ENCODE assay signal across 7 cellular contexts in the genomic region with DNA sequence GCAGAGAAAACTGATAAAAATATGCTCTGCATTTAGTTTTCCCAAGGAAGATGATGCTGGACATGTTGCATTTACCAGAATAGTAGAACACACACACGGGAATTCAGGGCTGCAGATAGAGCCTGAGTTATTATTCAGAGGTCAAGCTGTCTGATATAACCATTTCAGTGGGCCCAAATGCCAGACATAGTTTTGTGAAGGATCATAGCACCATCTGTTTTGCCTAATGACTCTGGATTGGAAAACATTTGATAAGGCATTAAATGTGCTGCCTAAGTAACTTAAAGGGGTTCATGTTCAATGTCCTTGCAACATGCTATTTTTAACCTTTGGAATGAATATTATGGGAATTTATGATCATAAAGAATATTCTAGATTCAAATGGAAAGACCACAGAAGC.
DNase-seq lines count a peak whose midpoint lies in the region; FAIRE-seq and TF ChIP-seq lines count a peak whose summit lies in the region.
"Not testable (repeated sequence)": the region's sequence is repeated elsewhere in the genome, so short reads cannot be mapped to it uniquely, and the experiment has no call there.

No MANE protein-coding gene starts in this region.

- not testable (repeated sequence) for H3K4me3 ChIP-seq in fibroblast of mammary gland (ENCODE audit: control insufficient read depth, low read depth, low read length); skeletal muscle cell (ENCODE audit: low read depth, low read length)

- TF ChIP-seq CTCF in fibroblast of mammary gland (conservative IDR thresholded peaks at IDR 0.05; ENCODE audit: control insufficient read depth, insufficient read depth, low read depth, low read length) = not testable (repeated sequence)

- not testable (repeated sequence) for TF ChIP-seq POLR2A in H54 (IDR thresholded peaks at IDR 0.05; ENCODE audit: low read depth, low read length)

- peak; percentile 32 for DNase-seq in DMS 273 treated with DMSO at 0.1 percent for 48 hours (lab: John Stamatoyannopoulos, UW)
- not testable (repeated sequence) for DNase-seq in H54 (ENCODE audit: insufficient read length, low spot score)
- peak; percentile 56 for DNase-seq in NCI-H226
- peak; percentile 22 for DNase-seq in amniotic epithelial cell (ENCODE audit: low read depth)
- peak; percentile 22 for DNase-seq in fibroblast of mammary gland (ENCODE audit: low read depth)
- peak; percentile 39 for DNase-seq in iris pigment epithelial cell (ENCODE audit: low read depth)
- peak; percentile 17 for DNase-seq in skeletal muscle cell (ENCODE audit: low read depth)

- peak; percentile 61 for FAIRE-seq in H54 (lab: Jason Lieb, UNC)
